17 cellular contexts compared by ENCODE assay signal in genomic region chr14:28779416-28779941, GRCh38. TPM values are rescaled to one million over a fixed set of nuclear protein-coding genes. Genes with fewer than 3 reads are reported as not detected.
DNase-seq lines count a peak whose midpoint lies in the region; ATAC-seq, FAIRE-seq and TF ChIP-seq lines count a peak whose summit lies in the region.
"Had no signal": no experiment of that assay in that cellular context is flagged by ENCODE, and none has a peak within 500 bp of the region (broad histone marks: within the 10 kb centered on the region; RNA-seq: fewer than 3 reads in every experiment).

No MANE protein-coding gene starts in this region.

- peaks cover 0 to 6% (median 0%) of the 10 kb centered on the region in 5 experiments for H3K9me3 Mint-ChIP-seq in brain

- intact Hi-C loops in HepG2 (cut with micrococcal nuclease; ENCODE audit: unreplicated experiment) (no loop called here), right lobe of liver (cut with DNase I) (no loop called here)

- in situ Hi-C loops in HepG2 (cut with HindIII; ENCODE audit: extremely low pct_ligation_motif_present, low pct_unique_long_range_greater_than_20kb), result no loop called here

- no peak for ATAC-seq in HepG2
- ATAC-seq in right lobe of liver, result no peak
- ATAC-seq in left lobe of liver, result no peak
- ATAC-seq in GM19324 (IDR thresholded peaks at IDR 0.05; ENCODE audit: low FRiP score, unreplicated experiment), result no peak

- DNase-seq in HepG2 (ENCODE audit: low spot score) (no peak), right lobe of liver (no peak), left kidney (ENCODE audit: low read depth, low spot score) (peak; percentile 3), left lobe of liver (ENCODE audit: low spot score) (no peak), epidermal melanocyte (ENCODE audit: insufficient read length, low spot score) (no peak)
- DNase-seq: BE2C; C1 segment of cervical spinal cord; CD4-positive, CD25-positive, alpha-beta regulatory T cell; CD8-positive, alpha-beta memory T cell; COR-L47; DMS 273 treated with DMSO at 0.1 percent for 48 hours; DMS79; GDM1 had no signal

- H3K9me3 ChIP-seq in HepG2 (ENCODE audit: low read length), result no peaks in the 10 kb centered on the region
- no peaks in the 10 kb centered on the region for H3K9me3 ChIP-seq in right lobe of liver
- H3K9me3 ChIP-seq: BE2C, HAP-1 had no signal

- FAIRE-seq in HepG2 (lab: Jason Lieb, UNC), result peak; percentile 8
- FAIRE-seq: H1 had no signal

- no peak for TF ChIP-seq POLR2A in HepG2 (IDR thresholded peaks at IDR 0.05; ENCODE audit: insufficient read depth in 1 of 2, low read depth in 2 of 2, low read length in 2 of 2)
- no peak for TF ChIP-seq POLR2A in right lobe of liver (IDR thresholded peaks at IDR 0.05)

- no peak for TF ChIP-seq CTCF in HepG2 (CRISPR knock-in tag; IDR thresholded peaks at IDR 0.05)
- TF ChIP-seq CTCF in right lobe of liver (IDR thresholded peaks at IDR 0.05), result no peak
- no peak for TF ChIP-seq CTCF in brain (conservative IDR thresholded peaks at IDR 0.05)

- no TSS peak for BruUV-seq in HepG2 (replicated peaks; lab: Mats Ljungman, UMichigan)

- H2AFZ ChIP-seq in HepG2 (ENCODE audit: low read length), result no peak overlapping the region

- peaks cover 0 to 12% of the 10 kb centered on the region in 2 experiments; a peak in 3 of 5 replicates for H3K27me3 ChIP-seq in HepG2 (ENCODE audit: control insufficient read depth in 1 of 2, insufficient read depth in 2 of 2, low read length in 2 of 2)
- H3K27me3 ChIP-seq in right lobe of liver, result peaks cover 0 to 21% of the 10 kb centered on the region in 2 donors

- H3K27ac ChIP-seq in HepG2 (ENCODE audit: extremely low read length, insufficient read depth, low read length) (no peak overlapping the region), right lobe of liver (no peak overlapping the region)

- H3K4me2 ChIP-seq in HepG2 (ENCODE audit: low read depth, low read length), result no peak overlapping the region

- no peak for TF ChIP-seq EP300 in HepG2 (IDR thresholded peaks at IDR 0.05; ENCODE audit: low read depth in 2 of 2, low read length in 2 of 2)
- no peak for TF ChIP-seq EP300 in HepG2 (CRISPR knock-in tag; IDR thresholded peaks at IDR 0.05; ENCODE audit: borderline replicate concordance)

- H3K9ac ChIP-seq in HepG2 (ENCODE audit: insufficient read depth, low read depth, low read length), result no peak overlapping the region

- H3K36me3 ChIP-seq in HepG2 (replicated peaks in 1 of 2; ENCODE audit: control insufficient read depth in 1 of 2, insufficient read depth in 2 of 2, low read length in 2 of 2), result no peaks in the 10 kb centered on the region
- no peaks in the 10 kb centered on the region for H3K36me3 ChIP-seq in right lobe of liver
- H3K36me3 ChIP-seq: BE2C, HAP-1 had no signal

- H3K36me3 Mint-ChIP-seq in brain, result peaks cover 46% of the 10 kb centered on the region
- H3K36me3 Mint-ChIP-seq: CD4-positive, CD25-positive, alpha-beta regulatory T cell; CD8-positive, alpha-beta memory T cell had no signal

- H3K4me1 Mint-ChIP-seq in brain, result peaks cover 48% of the 10 kb centered on the region
- H3K4me1 Mint-ChIP-seq: CD8-positive, alpha-beta memory T cell had no signal

- CTCF ChIA-PET in HepG2 (lab: Yijun Ruan, JAX; ENCODE audit: low intra/inter-chr PET ratio, low total read pairs), result no interaction called here

- H3K4me3 Mint-ChIP-seq in brain, result peak overlapping the region in 4 of 5 experiments; percentile 67 to 98 (median 88)
- H3K4me3 Mint-ChIP-seq: CD4-positive, CD25-positive, alpha-beta regulatory T cell; CD8-positive, alpha-beta memory T cell had no signal

- H4K20me1 ChIP-seq in HepG2 (ENCODE audit: insufficient read depth, low read length), result no peaks in the 10 kb centered on the region

- no peaks in the 10 kb centered on the region for H3K4me1 ChIP-seq in HepG2 (ENCODE audit: insufficient read depth, low read length)
- no peaks in the 10 kb centered on the region for H3K4me1 ChIP-seq in right lobe of liver
- H3K4me1 ChIP-seq: BE2C had no signal

- H3K4me3 ChIP-seq in HepG2 (replicated peaks in 1 of 3; ENCODE audit: insufficient read depth in 1 of 3, low read depth in 2 of 3, low read length in 3 of 3) (no peak overlapping the region), right lobe of liver (no peak overlapping the region)
- H3K4me3 ChIP-seq: HAP-1 had no signal

- no peaks in the 10 kb centered on the region for H3K79me2 ChIP-seq in HepG2 (ENCODE audit: insufficient read depth, low read length)

- peak overlapping the region in 4 of 5 experiments; percentile 95 to 100 (median 98) for H3K27ac Mint-ChIP-seq in brain
- H3K27ac Mint-ChIP-seq: CD4-positive, CD25-positive, alpha-beta regulatory T cell had no signal

- peaks cover 63% of the 10 kb centered on the region for H3K27me3 Mint-ChIP-seq in brain

- no peak for TF ChIP-seq RAD21 in HepG2 (CRISPR knock-in tag; IDR thresholded peaks at IDR 0.05)

- POLR2A ChIA-PET in HepG2 (lab: Yijun Ruan, JAX), result no interaction called here

TF ChIP-seq in HepG2, 621 proteins besides CTCF, POLR2A, EP300 and RAD21:
- TF ChIP-seq MAFF (IDR thresholded peaks at IDR 0.05; ENCODE audit: low read depth, low read length) (peak; percentile 21; the same call in 1 of the 2 replicates), YEATS4 (CRISPR knock-in tag; IDR thresholded peaks at IDR 0.05; ENCODE audit: borderline replicate concordance) (no peak), MAFK (conservative IDR thresholded peaks at IDR 0.05 in 1 of 2, IDR thresholded peaks at IDR 0.05 in 1 of 2; ENCODE audit: low read length in 2 of 2) (peak; percentile 42 to 68; a peak in 2 of 4 replicates)

RNA-seq across cellular contexts. Expression of gene FOXG1, which starts 12.9 kb away (rescaled TPM):
- total RNA-seq in HepG2 (2016; rRNA removed; fragmentation: Illumina TruSeq; extraction: Trizol) (not detected in 2 replicates), right lobe of liver (not detected), left lobe of liver (not detected)
- total RNA-seq in HepG2 (2016; cell fraction: cytosol; rRNA removed; fragmentation: Illumina TruSeq; extraction: Trizol; ENCODE audit: low read depth), result not detected in 2 replicates
- not detected in 2 replicates for total RNA-seq in HepG2 (2016; cell fraction: insoluble cytoplasmic fraction; rRNA removed; fragmentation: Illumina TruSeq; extraction: Trizol)
- not detected in 2 replicates for total RNA-seq in HepG2 (2016; cell fraction: membrane; rRNA removed; fragmentation: Illumina TruSeq; extraction: Trizol)
- not detected in 2 replicates for total RNA-seq in HepG2 (2016; cell fraction: nucleus; rRNA removed; fragmentation: Illumina TruSeq; extraction: Trizol)
- polyA plus RNA-seq in HepG2 (2011; rRNA removed) (not detected in 2 replicates), brain (ENCODE audit: insufficient read depth, low read depth, low replicate concordance) (28.3 TPM)
- polyA plus RNA-seq in HepG2 (2011; cell fraction: cytosol; rRNA removed), result not detected in 2 replicates
- not detected in 2 replicates for polyA plus RNA-seq in HepG2 (2011; cell fraction: nucleus; rRNA removed)
- not detected in 2 replicates for polyA plus RNA-seq in HepG2 (2012)
- polyA plus RNA-seq in HepG2 (2016; cell fraction: cytosol; fragmentation: Illumina TruSeq; extraction: Trizol; ENCODE audit: low read depth), result not detected in 2 replicates
- polyA plus RNA-seq in HepG2 (2016; cell fraction: insoluble cytoplasmic fraction; fragmentation: Illumina TruSeq; extraction: Trizol; ENCODE audit: low read depth), result not detected in 2 replicates
- not detected in 2 replicates for polyA plus RNA-seq in HepG2 (2016; cell fraction: membrane; fragmentation: Illumina TruSeq; extraction: Trizol; ENCODE audit: low read depth)
- not detected in 2 replicates for polyA plus RNA-seq in HepG2 (2016; cell fraction: nucleus; fragmentation: Illumina TruSeq; extraction: Trizol; ENCODE audit: insufficient read depth, low read depth)
- polyA minus RNA-seq in HepG2 (2011; rRNA and poly(A)+ RNA removed; ENCODE audit: low replicate concordance), result not detected in 2 replicates
- not detected in 2 replicates for polyA minus RNA-seq in HepG2 (2011; cell fraction: cytosol; rRNA and poly(A)+ RNA removed)
- not detected in 2 replicates for polyA minus RNA-seq in HepG2 (2011; cell fraction: nucleus; rRNA and poly(A)+ RNA removed)
- total RNA-seq: CD4-positive, CD25-positive, alpha-beta regulatory T cell; CD8-positive, alpha-beta memory T cell had no signal
- polyA plus RNA-seq: CD4-positive, CD25-positive, alpha-beta regulatory T cell; CD8-positive, alpha-beta memory T cell had no signal
